ENCODE assay signal across 8 cellular contexts in the genomic region with DNA sequence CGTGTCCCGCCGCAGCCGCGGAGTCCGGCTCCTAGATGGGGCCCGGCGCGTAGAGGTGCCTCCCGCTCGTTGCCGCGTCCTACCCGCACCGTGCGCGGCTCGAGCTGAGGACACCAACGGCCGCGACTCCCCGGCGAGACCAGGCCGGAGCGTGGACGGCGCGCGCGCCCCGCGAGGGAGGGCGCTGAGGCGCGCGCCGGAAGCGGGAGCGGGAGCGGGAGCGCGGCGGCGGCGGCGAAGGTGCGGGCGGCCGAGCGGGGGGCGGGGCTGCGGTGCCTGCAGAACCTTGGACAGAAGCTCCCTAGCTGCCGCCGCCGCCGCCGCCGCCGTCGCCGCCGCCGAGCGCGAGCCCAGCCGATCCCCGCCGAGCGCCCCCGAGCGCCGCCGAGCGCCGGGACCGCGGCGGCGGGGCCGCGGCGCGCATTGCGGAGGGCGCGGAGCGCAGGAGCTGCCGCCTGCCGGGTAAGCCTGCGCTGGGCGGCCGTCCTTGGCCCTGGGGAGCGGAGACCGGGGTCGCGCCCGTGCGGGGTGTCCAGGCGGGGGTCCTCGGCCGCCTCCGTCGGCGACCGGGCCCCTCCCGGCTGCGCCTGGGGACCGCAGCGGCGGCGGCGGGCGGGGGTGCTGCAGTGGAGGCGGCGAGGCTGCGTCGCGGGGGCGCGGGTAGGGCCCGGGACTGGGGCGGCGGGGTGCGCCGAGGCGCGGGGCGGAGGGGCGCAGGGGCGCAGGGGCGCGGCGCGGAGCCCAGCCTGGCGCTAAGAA. TPM values are rescaled to one million over a fixed set of nuclear protein-coding genes. Genes with fewer than 3 reads are reported as not detected.
DNase-seq lines count a peak whose midpoint lies in the region; ATAC-seq, FAIRE-seq and TF ChIP-seq lines count a peak whose summit lies in the region.

A gene (plus strand): TSS at position 293 of the 759 bp plus-strand sequence. CDS start 628 bp downstream, outside the sequence.

- FAIRE-seq in frontal cortex (lab: Jason Lieb, UNC): no peak

- H3K27me3 Mint-ChIP-seq in CD14-positive monocyte (ENCODE audit: low read depth in 3 of 3): peaks cover 0 to 9% (median 6%) of the 10 kb centered on the region in 3 donors

- peaks cover 35 to 48% of the 10 kb centered on the region in 2 donors for H3K36me3 Mint-ChIP-seq in CD14-positive monocyte

- peak within 1 kb of the TSS; percentile 73 to 90 for H3K4me3 Mint-ChIP-seq in CD14-positive monocyte

- DNase-seq in CD14-positive monocyte (ENCODE audit: low spot score) (no peak), HL-60 (ENCODE audit: low read depth in 1 of 2, low spot score in 1 of 2) (peak; percentile 43 to 60), RKO (ENCODE audit: low spot score) (peak; percentile 76), activated gamma-delta T cell treated with Interleukin-2 at 50 U/mL for 16 hours (peak; percentile 64), frontal cortex (ENCODE audit: low spot score in 2 of 2) (peak; percentile 81 to 84), tibial artery (no peak)

- peak within 1 kb of the TSS; percentile 52 for H2AFZ ChIP-seq in neuron (ENCODE audit: low read depth, low read length)

- H3K4me1 ChIP-seq in neuron (ENCODE audit: insufficient read depth, low read length): peaks cover 44% of the 10 kb centered on the region
- H3K4me1 ChIP-seq in tibial artery: peaks cover 0 to 38% (median 30%) of the 10 kb centered on the region in 4 donors

- H3K9me3 ChIP-seq in neuron (ENCODE audit: low read length) (no peaks in the 10 kb centered on the region), tibial artery (no peaks in the 10 kb centered on the region)

- H3K4me3 ChIP-seq in HL-60 (replicated peaks; ENCODE audit: insufficient read depth, low read length) (peak within 1 kb of the TSS; percentile 45), neuron (ENCODE audit: low read length) (peak within 1 kb of the TSS; percentile 50), tibial artery (peak within 1 kb of the TSS; percentile 62 to 63)

- peaks cover 28% of the 10 kb centered on the region for H3K36me3 ChIP-seq in neuron (ENCODE audit: insufficient read depth, low read length)
- peaks cover 0 to 8% (median 5%) of the 10 kb centered on the region in 3 donors for H3K36me3 ChIP-seq in tibial artery

- H3K27ac Mint-ChIP-seq in CD14-positive monocyte: no peak within 1 kb of the TSS

- H3K27me3 ChIP-seq in HL-60 (ENCODE audit: insufficient read depth, poor library complexity, severe bottlenecking) (no peaks in the 10 kb centered on the region), neuron (ENCODE audit: insufficient read depth, low read length) (no peaks in the 10 kb centered on the region), tibial artery (no peaks in the 10 kb centered on the region)

- peaks cover 46% of the 10 kb centered on the region for H3K4me1 Mint-ChIP-seq in CD14-positive monocyte

- peaks cover 0 to 2% (median 0%) of the 10 kb centered on the region in 7 donors for H3K9me3 Mint-ChIP-seq in CD14-positive monocyte

- ATAC-seq in GM19372 (IDR thresholded peaks at IDR 0.05; ENCODE audit: low read depth, unreplicated experiment): peak; percentile 37

- TF ChIP-seq CTCF in CD14-positive monocyte (IDR thresholded peaks at IDR 0.05) (no peak), HL-60 (IDR thresholded peaks at IDR 0.05; ENCODE audit: insufficient read depth, low read length) (no peak), tibial artery (IDR thresholded peaks at IDR 0.05) (no peak)

- intact Hi-C loops in CD14-positive monocyte (cut with micrococcal nuclease): loop anchor here in 1 of 2 donors (5.0 kb wide), 1 partner anchor 120 kb away; no protein-coding TSS in a partner anchor
- intact Hi-C loops in tibial artery (cut with DNase I; ENCODE audit: low total_unique reads): loop anchor here (10.0 kb wide), 1 partner anchor 278 kb away; no protein-coding TSS in a partner anchor

- H3K27ac ChIP-seq in HL-60 (replicated peaks) (no peak within 1 kb of the TSS), tibial artery (peak within 1 kb of the TSS; percentile 67 to 72)

RNA-seq across cellular contexts. Expression of the gene that starts here (rescaled TPM):
- polyA plus RNA-seq in CD14-positive monocyte: under 1 TPM; 0.44 to 0.48 TPM
- 271 TPM for total RNA-seq in frontal cortex

Comparison
In these comparisons a context has a peak if more than half of its experiments do, and no peak if none do; other contexts are left out.
1. DNase-seq: peak in HL-60 (2 of 2), RKO (single experiment), activated gamma-delta T cell treated with Interleukin-2 at 50 U/mL for 16 hours (single experiment) and frontal cortex (2 of 2); none in CD14-positive monocyte (single experiment) and tibial artery (0 of 2).
2. Peak in every context shown above with its lines, with median percentiles within 50 percentile points of each other: H3K4me3 ChIP-seq.